ENCODE assay signal across 19 cellular contexts in genomic region chr9:113659039-113659438, GRCh38.
A peak's percentile ranks its signal among the peaks of the same experiment; 100 is the strongest.
DNase-seq lines count a peak whose midpoint lies in the region; TF ChIP-seq lines count a peak whose summit lies in the region.
"Had no signal": no experiment of that assay in that cellular context is flagged by ENCODE, and none has a peak within 500 bp of the region (broad histone marks: within the 10 kb centered on the region; RNA-seq: fewer than 3 reads in every experiment).

No MANE protein-coding gene starts in this region.

- in situ Hi-C loops in ACHN (cut with HindIII; ENCODE audit: low pct_ligation_motif_present, low pct_unique_long_range_greater_than_20kb, low sequenced_read_pairs): no loop called here

- no peak overlapping the region for H3K27ac ChIP-seq in mesenchymal stem cell (ENCODE audit: low read length, poor library complexity, severe bottlenecking)
- H3K27ac ChIP-seq in sigmoid colon: no peak overlapping the region
- H3K27ac ChIP-seq: 22Rv1, Peyer's patch, SJCRH30 had no signal

- no peak for TF ChIP-seq POLR2A in sigmoid colon (IDR thresholded peaks at IDR 0.05)

- H3K27me3 ChIP-seq in adipocyte (replicated peaks; ENCODE audit: control insufficient read depth, insufficient read depth, low read length): peaks cover 3% of the 10 kb centered on the region
- peaks cover 0 to 19% of the 10 kb centered on the region in 2 experiments for H3K27me3 ChIP-seq in mesenchymal stem cell (ENCODE audit: control insufficient read depth in 1 of 2, insufficient read depth in 1 of 2, low read length in 2 of 2)
- peaks cover 0 to 7% (median 0%) of the 10 kb centered on the region in 3 donors for H3K27me3 ChIP-seq in sigmoid colon
- H3K27me3 ChIP-seq: Peyer's patch, SJCRH30 had no signal

- H2BK120ac ChIP-seq in mesenchymal stem cell (ENCODE audit: low read depth, low read length): no peak overlapping the region

- TF ChIP-seq CTCF in sigmoid colon (IDR thresholded peaks at IDR 0.05): no peak

- no peak for TF ChIP-seq EP300 in sigmoid colon (IDR thresholded peaks at IDR 0.05)

- H3K9me3 ChIP-seq in adipocyte (ENCODE audit: control insufficient read depth, low read length): no peaks in the 10 kb centered on the region
- no peaks in the 10 kb centered on the region for H3K9me3 ChIP-seq in mesenchymal stem cell (ENCODE audit: control insufficient read depth, low read length)
- H3K9me3 ChIP-seq in sigmoid colon: no peaks in the 10 kb centered on the region
- H3K9me3 ChIP-seq: Peyer's patch, SJCRH30 had no signal

- H3K36me3 ChIP-seq in adipocyte (ENCODE audit: control insufficient read depth, insufficient read depth, low read length, severe bottlenecking) (no peaks in the 10 kb centered on the region), mesenchymal stem cell (ENCODE audit: control insufficient read depth in 1 of 2, insufficient read depth in 2 of 2, low read depth in 1 of 2, low read length in 2 of 2) (no peaks in the 10 kb centered on the region), sigmoid colon (no peaks in the 10 kb centered on the region)
- H3K36me3 ChIP-seq: Peyer's patch, SJCRH30 had no signal

- H3K18ac ChIP-seq in mesenchymal stem cell (ENCODE audit: low read depth in 1 of 2, low read length in 2 of 2): no peak overlapping the region

- WGBS in mesenchymal stem cell: 75% methylated on average over 3 of the region's 3 CpGs
- 61 to 64% methylated on average over 3 of the region's 3 CpGs for WGBS in sigmoid colon, 2 donors

- no peaks in the 10 kb centered on the region for H3K79me1 ChIP-seq in mesenchymal stem cell (replicated peaks; ENCODE audit: low read length, poor library complexity, severe bottlenecking)

- H3K4me3 ChIP-seq in adipocyte (ENCODE audit: low read length) (no peak overlapping the region), mesenchymal stem cell (ENCODE audit: insufficient read depth in 1 of 2, low read depth in 1 of 2, low read length in 2 of 2) (no peak overlapping the region), sigmoid colon (no peak overlapping the region)
- H3K4me3 ChIP-seq: Peyer's patch, SJCRH30 had no signal

- H4K8ac ChIP-seq in mesenchymal stem cell (ENCODE audit: low read length): no peak overlapping the region

- no peak overlapping the region for H2BK5ac ChIP-seq in mesenchymal stem cell (ENCODE audit: low read depth, low read length, poor library complexity, severe bottlenecking)

- no peak overlapping the region for H3K14ac ChIP-seq in mesenchymal stem cell (ENCODE audit: low read length in 2 of 2)

- no peak overlapping the region for H4K91ac ChIP-seq in mesenchymal stem cell (ENCODE audit: low read length)

- peak; percentile 41 for DNase-seq in activated CD8-positive, alpha-beta memory T cell treated with anti-CD3 and anti-CD28 coated beads, Interleukin-2, amount 50 U/mL, for 48 hours
- DNase-seq in activated CD8-positive, alpha-beta memory T cell treated with anti-CD3 and anti-CD28 coated beads, Interleukin-2, amount 50 U/mL, for 4 hours: no peak
- no peak for DNase-seq in adipocyte (ENCODE audit: low read depth)
- no peak for DNase-seq in mesenchymal stem cell
- DNase-seq in sigmoid colon: peak; percentile 18
- DNase-seq in ACHN: no peak
- no peak for DNase-seq in RPMI8226
- DNase-seq in NCI-H1694 treated with DMSO at 0.1 percent for 48 hours (lab: John Stamatoyannopoulos, UW): no peak
- DNase-seq: AML-193, GDM1, GOT3, KBM-7, NCI-H1105, NCI-H146, NCI-H2081, NCI-H2171 treated with DMSO at 0.1 percent for 48 hours, SJCRH30 had no signal

- H3K4me1 ChIP-seq in adipocyte (ENCODE audit: control insufficient read depth, insufficient read depth, low read length) (peaks cover 15% of the 10 kb centered on the region), mesenchymal stem cell (ENCODE audit: control insufficient read depth, insufficient read depth, low read depth, low read length) (peaks cover 2% of the 10 kb centered on the region), sigmoid colon (peaks cover 0 to 17% (median 11%) of the 10 kb centered on the region in 4 donors)
- H3K4me1 ChIP-seq: Peyer's patch had no signal

- intact Hi-C loops in sigmoid colon (cut with DNase I): loop anchor here (2.0 to 5.0 kb wide), 2 partner anchors 257 to 384 kb away; partner anchors contain the start of genes ALAD, CDC26 and PRPF4

- H2BK12ac ChIP-seq in mesenchymal stem cell (ENCODE audit: low read length in 2 of 2): no peak overlapping the region

- H2BK15ac ChIP-seq in mesenchymal stem cell (ENCODE audit: low read depth, poor library complexity, severe bottlenecking): no peak overlapping the region

- H3K23ac ChIP-seq in mesenchymal stem cell (ENCODE audit: low read length in 2 of 2): no peak overlapping the region

- no peak overlapping the region for H2AK5ac ChIP-seq in mesenchymal stem cell (ENCODE audit: low read length, severe bottlenecking)

- H3K9ac ChIP-seq in adipocyte (ENCODE audit: low read length): peak overlapping the region; percentile 19
- peak overlapping the region; percentile 44 for H3K9ac ChIP-seq in mesenchymal stem cell (ENCODE audit: low read length)

- H2AFZ ChIP-seq in mesenchymal stem cell (ENCODE audit: low read depth, low read length): no peak overlapping the region

- no peak overlapping the region for H3K4me2 ChIP-seq in mesenchymal stem cell (ENCODE audit: low read length, poor library complexity, severe bottlenecking)

- no peak overlapping the region for H3K4ac ChIP-seq in mesenchymal stem cell (ENCODE audit: low read depth in 1 of 2, low read length in 2 of 2)

Comparison
In these comparisons a context has a peak if more than half of its experiments do, and no peak if none do; other contexts are left out.
1. DNase-seq: peak in activated CD8-positive, alpha-beta memory T cell treated with anti-CD3 and anti-CD28 coated beads, Interleukin-2, amount 50 U/mL, for 48 hours (single experiment) and sigmoid colon (single experiment); none in activated CD8-positive, alpha-beta memory T cell treated with anti-CD3 and anti-CD28 coated beads, Interleukin-2, amount 50 U/mL, for 4 hours (single experiment), adipocyte (single experiment), mesenchymal stem cell (single experiment), ACHN (single experiment), RPMI8226 (single experiment) and NCI-H1694 treated with DMSO at 0.1 percent for 48 hours (single experiment).